In genomic region chr9:115022760-115023434, GRCh38 we compare ENCODE assay signal across 17 cellular contexts.
A peak's percentile ranks its signal among the peaks of the same experiment; 100 is the strongest.
DNase-seq lines count a peak whose midpoint lies in the region; ATAC-seq and TF ChIP-seq lines count a peak whose summit lies in the region.
"Had no signal": no experiment of that assay in that cellular context is flagged by ENCODE, and none has a peak within 500 bp of the region (broad histone marks: within the 10 kb centered on the region; RNA-seq: fewer than 3 reads in every experiment).

No MANE protein-coding gene starts in this region.

- peak overlapping the region; percentile 67 for H2BK5ac ChIP-seq in mesenchymal stem cell (ENCODE audit: low read depth, low read length, poor library complexity, severe bottlenecking)

- H3K23ac ChIP-seq in mesenchymal stem cell (ENCODE audit: low read length in 2 of 2), result no peak overlapping the region

- H4K91ac ChIP-seq in mesenchymal stem cell (ENCODE audit: low read length), result no peak overlapping the region

- H3K9ac ChIP-seq in mesenchymal stem cell (ENCODE audit: low read length), result peak overlapping the region; percentile 17

- H3K9me3 ChIP-seq in AG04450 (ENCODE audit: control insufficient read depth, insufficient read depth, low read length) (no peaks in the 10 kb centered on the region), mesenchymal stem cell (ENCODE audit: control insufficient read depth, low read length) (no peaks in the 10 kb centered on the region), BE2C (no peaks in the 10 kb centered on the region)
- H3K9me3 ChIP-seq: testis had no signal

- no peak overlapping the region for H4K8ac ChIP-seq in mesenchymal stem cell (ENCODE audit: low read length)

- no peak overlapping the region for H3K4ac ChIP-seq in mesenchymal stem cell (ENCODE audit: low read depth in 1 of 2, low read length in 2 of 2)

- no peak overlapping the region for H2BK12ac ChIP-seq in mesenchymal stem cell (ENCODE audit: low read length in 2 of 2)

- no peaks in the 10 kb centered on the region for H3K79me1 ChIP-seq in mesenchymal stem cell (replicated peaks; ENCODE audit: low read length, poor library complexity, severe bottlenecking)

- CTCF ChIA-PET in AG04450 (lab: Charles Lee), result interaction anchor here (2.6 kb wide), 1 partner anchor 501 kb away, joined by 12 read pairs; no protein-coding TSS in a partner anchor

- H3K4me3 ChIP-seq in AG04450 (ENCODE audit: low read depth, low read length) (no peak overlapping the region), astrocyte of the cerebellum (ENCODE audit: low read depth, low read length) (no peak overlapping the region), mesenchymal stem cell (ENCODE audit: insufficient read depth in 1 of 2, low read depth in 1 of 2, low read length in 2 of 2) (no peak overlapping the region), BE2C (ENCODE audit: low read depth, low read length) (no peak overlapping the region)
- H3K4me3 ChIP-seq: lung, testis had no signal

- H3K27ac ChIP-seq in AG04450 (ENCODE audit: low read depth, low read length) (peak overlapping the region; percentile 41), mesenchymal stem cell (ENCODE audit: low read length, poor library complexity, severe bottlenecking) (peak overlapping the region; percentile 86)
- H3K27ac ChIP-seq: testis had no signal

- H3K4me2 ChIP-seq in mesenchymal stem cell (ENCODE audit: low read length, poor library complexity, severe bottlenecking), result no peak overlapping the region

- H2BK15ac ChIP-seq in mesenchymal stem cell (ENCODE audit: low read depth, poor library complexity, severe bottlenecking), result no peak overlapping the region

- TF ChIP-seq CTCF in AG04450 (IDR thresholded peaks at IDR 0.05; ENCODE audit: low read depth, low read length) (no peak), astrocyte of the cerebellum (IDR thresholded peaks at IDR 0.05; ENCODE audit: low read depth, low read length, missing control alignments) (no peak), BE2C (IDR thresholded peaks at IDR 0.05; ENCODE audit: low read depth, low read length) (no peak)

- no peak for ATAC-seq in GM19463 (IDR thresholded peaks at IDR 0.05; ENCODE audit: unreplicated experiment)
- ATAC-seq: activated CD8-positive, alpha-beta T cell treated with anti-CD3 and anti-CD28 coated beads for 36 hours had no signal

- no peak overlapping the region for H3K18ac ChIP-seq in mesenchymal stem cell (ENCODE audit: low read depth in 1 of 2, low read length in 2 of 2)

- peak; percentile 76 for DNase-seq in AG04450 (ENCODE audit: low read depth, low spot score)
- peak; percentile 59 for DNase-seq in HK-2 (ENCODE audit: unreplicated experiment)
- DNase-seq in astrocyte of the cerebellum (ENCODE audit: low read depth), result peak; percentile 83
- DNase-seq in mesenchymal stem cell, result peak; percentile 41
- no peak for DNase-seq in BE2C
- no peak for DNase-seq in NCI-H510A (lab: John Stamatoyannopoulos, UW)
- DNase-seq in NCI-H446 treated with DMSO at 0.1 percent for 48 hours (lab: John Stamatoyannopoulos, UW), result no peak
- DNase-seq: activated CD8-positive, alpha-beta T cell treated with anti-CD3 and anti-CD28 coated beads for 36 hours; activated gamma-delta T cell; cerebellar nuclear complex; DMS53; NCI-H2029; SHP77 treated with DMSO at 0.1 percent for 48 hours; small intestine; testis had no signal

- no peak overlapping the region for H2AFZ ChIP-seq in mesenchymal stem cell (ENCODE audit: low read depth, low read length)

- H2AK5ac ChIP-seq in mesenchymal stem cell (ENCODE audit: low read length, severe bottlenecking), result peak overlapping the region; percentile 62

- H3K36me3 ChIP-seq in mesenchymal stem cell (ENCODE audit: control insufficient read depth in 1 of 2, insufficient read depth in 2 of 2, low read depth in 1 of 2, low read length in 2 of 2) (peaks cover 28 to 84% of the 10 kb centered on the region in 2 experiments), BE2C (no peaks in the 10 kb centered on the region)

- H3K14ac ChIP-seq in mesenchymal stem cell (ENCODE audit: low read length in 2 of 2), result no peak overlapping the region

- POLR2A ChIA-PET in AG04450 (lab: Yijun Ruan, JAX), result no interaction called here

- 72% methylated on average over 4 of the region's 6 CpGs for WGBS in mesenchymal stem cell

- H3K27me3 ChIP-seq in AG04450 (ENCODE audit: control insufficient read depth, insufficient read depth, low read length), result no peaks in the 10 kb centered on the region
- H3K27me3 ChIP-seq in mesenchymal stem cell (ENCODE audit: control insufficient read depth in 1 of 2, insufficient read depth in 1 of 2, low read length in 2 of 2), result no peaks in the 10 kb centered on the region
- no peaks in the 10 kb centered on the region for H3K27me3 ChIP-seq in BE2C
- H3K27me3 ChIP-seq: testis had no signal

- in situ Hi-C loops in astrocyte of the cerebellum (cut with HindIII; ENCODE audit: low sequenced_read_pairs), result loop anchor here (25.0 kb wide), 2 partner anchors 111 to 361 kb away; partner anchors contain the start of gene TEX53

- H3K4me1 ChIP-seq in mesenchymal stem cell (ENCODE audit: control insufficient read depth, insufficient read depth, low read depth, low read length) (peaks cover 15% of the 10 kb centered on the region), BE2C (no peaks in the 10 kb centered on the region)
- H3K4me1 ChIP-seq: testis had no signal

- H2BK120ac ChIP-seq in mesenchymal stem cell (ENCODE audit: low read depth, low read length), result no peak overlapping the region

Comparison
In these comparisons a context has a peak if more than half of its experiments do, and no peak if none do; other contexts are left out.
1. DNase-seq: peak in AG04450 (single experiment), HK-2 (single experiment), astrocyte of the cerebellum (single experiment) and mesenchymal stem cell (single experiment); none in BE2C (single experiment), NCI-H510A (single experiment) and NCI-H446 treated with DMSO at 0.1 percent for 48 hours (single experiment).